In genomic region chr1:86773331-86774288, GRCh38 we compare ENCODE assay signal across 8 cellular contexts.
A peak's percentile ranks its signal among the peaks of the same experiment; 100 is the strongest.
DNase-seq lines count a peak whose midpoint lies in the region; ATAC-seq and TF ChIP-seq lines count a peak whose summit lies in the region.

No MANE protein-coding gene starts in this region.

- 52% methylated on average over 5 of the region's 5 CpGs for WGBS in smooth muscle cell (ENCODE audit: low lambda C conversion rate)

- peaks cover 12% of the 10 kb centered on the region for H3K4me1 Mint-ChIP-seq in activated CD8-positive, alpha-beta memory T cell treated with anti-CD3 and anti-CD28 coated beads, Interleukin-2, amount 10 ng/mL, durations not matched to agents 7 days and 5 days

- H3K4me3 ChIP-seq in MM.1S (ENCODE audit: low read length) = no peak overlapping the region
- peak overlapping the region; percentile 27 to 28 for H3K4me3 ChIP-seq in duodenal mucosa (ENCODE audit: low read depth in 1 of 2, low read length in 2 of 2)
- H3K4me3 ChIP-seq in smooth muscle cell = peak overlapping the region; percentile 18

- H3K9me3 Mint-ChIP-seq in activated CD8-positive, alpha-beta memory T cell treated with anti-CD3 and anti-CD28 coated beads, Interleukin-2, amount 10 ng/mL, durations not matched to agents 7 days and 5 days (ENCODE audit: low read depth) = no peaks in the 10 kb centered on the region

- H3K27ac ChIP-seq in MM.1S (ENCODE audit: low read length) (no peak overlapping the region; the same call in 1 of the 2 replicates), duodenal mucosa (ENCODE audit: low read depth, low read length) (no peak overlapping the region), smooth muscle cell (ENCODE audit: low read depth) (peak overlapping the region; percentile 71)

- H3K9me3 ChIP-seq in MM.1S (replicated peaks; ENCODE audit: insufficient read depth, low read length) = no peaks in the 10 kb centered on the region
- no peaks in the 10 kb centered on the region for H3K9me3 ChIP-seq in duodenal mucosa (ENCODE audit: control insufficient read depth in 1 of 2, low read length in 2 of 2)
- H3K9me3 ChIP-seq in smooth muscle cell (replicated peaks; ENCODE audit: low read depth) = no peaks in the 10 kb centered on the region

- H3K27me3 Mint-ChIP-seq in activated CD8-positive, alpha-beta memory T cell treated with anti-CD3 and anti-CD28 coated beads, Interleukin-2, amount 10 ng/mL, durations not matched to agents 7 days and 5 days = no peaks in the 10 kb centered on the region

- H3F3A ChIP-seq in MM.1S (ENCODE audit: insufficient read depth, low read length) (no peaks in the 10 kb centered on the region), smooth muscle cell (ENCODE audit: low read depth) (peaks cover 13% of the 10 kb centered on the region)

- H3K9ac ChIP-seq in MM.1S (ENCODE audit: low read length) (no peak overlapping the region), duodenal mucosa (ENCODE audit: low read depth in 1 of 2, low read length in 2 of 2) (no peak overlapping the region), smooth muscle cell (ENCODE audit: low read depth) (no peak overlapping the region)

- H3K27me3 ChIP-seq in MM.1S (replicated peaks; ENCODE audit: insufficient read depth, low read length) (no peaks in the 10 kb centered on the region), duodenal mucosa (ENCODE audit: control insufficient read depth in 1 of 2, insufficient read depth in 2 of 2, low read length in 2 of 2) (no peaks in the 10 kb centered on the region), smooth muscle cell (ENCODE audit: low read depth) (no peaks in the 10 kb centered on the region)

- no peaks in the 10 kb centered on the region for H4K20me1 ChIP-seq in MM.1S (ENCODE audit: insufficient read depth, low read length)
- no peaks in the 10 kb centered on the region for H4K20me1 ChIP-seq in smooth muscle cell (ENCODE audit: low read depth)

- H2AFZ ChIP-seq in MM.1S (ENCODE audit: low read length) = peak overlapping the region; percentile 55
- no peak overlapping the region for H2AFZ ChIP-seq in smooth muscle cell (ENCODE audit: low read depth)

- no peaks in the 10 kb centered on the region for H3K36me3 Mint-ChIP-seq in activated CD8-positive, alpha-beta memory T cell treated with anti-CD3 and anti-CD28 coated beads, Interleukin-2, amount 10 ng/mL, durations not matched to agents 7 days and 5 days

- H3K4me3 Mint-ChIP-seq in activated CD8-positive, alpha-beta memory T cell treated with anti-CD3 and anti-CD28 coated beads, Interleukin-2, amount 10 ng/mL, durations not matched to agents 7 days and 5 days = no peak overlapping the region

- CTCF ChIA-PET in activated CD8-positive, alpha-beta memory T cell treated with anti-CD3 and anti-CD28 coated beads, Interleukin-2, amount 10 ng/mL, durations not matched to agents 7 days and 5 days (lab: Charles Lee) = interaction anchor here (0.5 to 1.1 kb wide), 2 partner anchors 91 to 394 kb away, joined by 3 read pairs; no protein-coding TSS in a partner anchor

- H3K4me1 ChIP-seq in MM.1S (ENCODE audit: low read length) (peaks cover 6% of the 10 kb centered on the region; the same call in 1 of the 2 replicates), duodenal mucosa (ENCODE audit: control insufficient read depth in 1 of 2, insufficient read depth in 2 of 2, low read length in 2 of 2) (peaks cover 18 to 25% of the 10 kb centered on the region in 2 donors), smooth muscle cell (ENCODE audit: low read depth) (peaks cover 25% of the 10 kb centered on the region)

- H3K79me2 ChIP-seq in MM.1S (ENCODE audit: low read length) (no peaks in the 10 kb centered on the region), smooth muscle cell (ENCODE audit: low read depth) (no peaks in the 10 kb centered on the region)

- H3K9me2 ChIP-seq in MM.1S (replicated peaks; ENCODE audit: insufficient read depth, low read length) = no peaks in the 10 kb centered on the region

- peak overlapping the region; percentile 41; the same call in 1 of the 2 replicates for H3K4me2 ChIP-seq in MM.1S (ENCODE audit: low read depth, low read length)
- peak overlapping the region; percentile 76 for H3K4me2 ChIP-seq in smooth muscle cell

- H3K27ac Mint-ChIP-seq in activated CD8-positive, alpha-beta memory T cell treated with anti-CD3 and anti-CD28 coated beads, Interleukin-2, amount 10 ng/mL, durations not matched to agents 7 days and 5 days = peak overlapping the region; percentile 5

- intact Hi-C loops in posterior cingulate gyrus (cut with DNase I) = no loop called here

- DNase-seq in activated CD8-positive, alpha-beta memory T cell treated with anti-CD3 and anti-CD28 coated beads, Interleukin-2, amount 10 ng/mL, durations not matched to agents 7 days and 5 days = no peak
- no peak for DNase-seq in activated CD8-positive, alpha-beta memory T cell treated with anti-CD3 and anti-CD28 coated beads, Interleukin-2, amount 50 U/mL, for 4 hours
- DNase-seq in MM.1S (no peak), smooth muscle cell (lab: John Stamatoyannopoulos, UW; ENCODE audit: unreplicated experiment) (no peak), posterior cingulate gyrus (no peak), NCI-H2196 (lab: John Stamatoyannopoulos, UW; ENCODE audit: unreplicated experiment) (no peak)
- no peak for DNase-seq in activated effector memory CD4-positive, alpha-beta T cell treated with Interleukin-2 at 50 U/mL for 16 hours

- H3K36me3 ChIP-seq in MM.1S (replicated peaks; ENCODE audit: insufficient read depth, low read length) = no peaks in the 10 kb centered on the region
- no peaks in the 10 kb centered on the region for H3K36me3 ChIP-seq in duodenal mucosa (ENCODE audit: control insufficient read depth in 1 of 2, insufficient read depth in 2 of 2, low read length in 2 of 2)
- H3K36me3 ChIP-seq in smooth muscle cell (ENCODE audit: low read depth) = no peaks in the 10 kb centered on the region

- ATAC-seq in activated CD8-positive, alpha-beta memory T cell treated with anti-CD3 and anti-CD28 coated beads, Interleukin-2, amount 10 ng/mL, durations not matched to agents 7 days and 5 days = no peak

- TF ChIP-seq CTCF in MM.1S (IDR thresholded peaks at IDR 0.05; ENCODE audit: low read length) (no peak), smooth muscle cell (IDR thresholded peaks at IDR 0.05; ENCODE audit: borderline replicate concordance, insufficient read depth, poor library complexity, severe bottlenecking) (no peak)
